In the genomic region with DNA sequence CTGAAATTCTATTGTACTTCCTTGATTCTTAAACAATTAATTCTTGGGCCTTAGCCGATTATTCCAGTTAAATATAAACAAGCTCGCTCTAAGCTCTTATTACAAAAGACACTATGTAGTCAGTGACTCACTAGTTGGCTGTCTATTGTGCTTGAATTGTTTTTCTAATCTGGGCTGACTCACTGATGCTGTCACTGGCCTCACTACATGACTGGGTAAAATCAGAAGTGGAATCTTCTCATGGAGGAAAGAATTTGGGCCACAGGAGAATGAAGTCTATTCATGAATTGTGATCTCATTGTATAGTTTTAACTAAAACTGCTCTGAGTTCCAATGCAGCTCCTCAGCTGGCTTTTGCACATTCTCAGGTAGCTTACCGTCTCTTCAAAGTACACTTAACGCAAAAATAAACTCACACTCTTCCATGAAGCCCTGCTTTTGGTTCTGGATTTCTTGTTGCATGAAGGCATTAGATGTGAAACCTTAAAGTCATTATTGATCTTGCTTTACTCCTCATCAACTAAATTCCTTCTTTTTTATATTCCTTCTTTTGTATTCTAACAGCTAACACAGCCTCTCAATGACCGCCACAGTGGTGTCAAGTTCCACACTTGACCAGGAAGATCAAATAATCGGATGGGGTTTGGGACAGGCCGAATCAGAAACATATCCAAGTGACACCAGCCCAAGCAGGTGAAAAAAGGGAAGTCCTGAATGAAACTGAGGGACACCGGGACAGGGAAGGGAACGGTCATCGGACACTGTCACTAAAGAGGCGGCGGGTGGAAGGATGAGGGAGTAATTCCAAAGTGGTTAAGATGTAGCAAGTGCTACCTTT, we compare ENCODE assay signal across 1 cellular context.
TF ChIP-seq lines count a peak whose summit lies in the region.

No MANE protein-coding gene starts in this region.

TF ChIP-seq in HEK293, 187 proteins besides CTCF, POLR2A, EP300 and RAD21 (continued from another document and continues in another):
- TF ChIP-seq, protein P1, sequence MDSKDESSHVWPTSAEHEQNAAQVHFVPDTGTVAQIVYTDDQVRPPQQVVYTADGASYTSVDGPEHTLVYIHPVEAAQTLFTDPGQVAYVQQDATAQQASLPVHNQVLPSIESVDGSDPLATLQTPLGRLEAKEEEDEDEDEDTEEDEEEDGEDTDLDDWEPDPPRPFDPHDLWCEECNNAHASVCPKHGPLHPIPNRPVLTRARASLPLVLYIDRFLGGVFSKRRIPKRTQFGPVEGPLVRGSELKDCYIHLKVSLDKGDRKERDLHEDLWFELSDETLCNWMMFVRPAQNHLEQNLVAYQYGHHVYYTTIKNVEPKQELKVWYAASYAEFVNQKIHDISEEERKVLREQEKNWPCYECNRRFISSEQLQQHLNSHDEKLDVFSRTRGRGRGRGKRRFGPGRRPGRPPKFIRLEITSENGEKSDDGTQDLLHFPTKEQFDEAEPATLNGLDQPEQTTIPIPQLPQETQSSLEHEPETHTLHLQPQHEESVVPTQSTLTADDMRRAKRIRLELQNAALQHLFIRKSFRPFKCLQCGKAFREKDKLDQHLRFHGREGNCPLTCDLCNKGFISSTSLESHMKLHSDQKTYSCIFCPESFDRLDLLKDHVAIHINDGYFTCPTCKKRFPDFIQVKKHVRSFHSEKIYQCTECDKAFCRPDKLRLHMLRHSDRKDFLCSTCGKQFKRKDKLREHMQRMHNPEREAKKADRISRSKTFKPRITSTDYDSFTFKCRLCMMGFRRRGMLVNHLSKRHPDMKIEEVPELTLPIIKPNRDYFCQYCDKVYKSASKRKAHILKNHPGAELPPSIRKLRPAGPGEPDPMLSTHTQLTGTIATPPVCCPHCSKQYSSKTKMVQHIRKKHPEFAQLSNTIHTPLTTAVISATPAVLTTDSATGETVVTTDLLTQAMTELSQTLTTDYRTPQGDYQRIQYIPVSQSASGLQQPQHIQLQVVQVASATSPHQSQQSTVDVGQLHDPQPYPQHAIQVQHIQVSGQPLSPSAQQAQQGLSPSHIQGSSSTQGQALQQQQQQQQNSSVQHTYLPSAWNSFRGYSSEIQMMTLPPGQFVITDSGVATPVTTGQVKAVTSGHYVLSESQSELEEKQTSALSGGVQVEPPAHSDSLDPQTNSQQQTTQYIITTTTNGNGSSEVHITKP (tag by site-specific recombination; IDR thresholded peaks at IDR 0.05): peak; percentile 94
- TF ChIP-seq ZNF221 (tag by site-specific recombination; IDR thresholded peaks at IDR 0.05; ENCODE audit: borderline replicate concordance) (no peak), ZNF777 (tag by site-specific recombination; IDR thresholded peaks at IDR 0.05; ENCODE audit: borderline replicate concordance) (no peak), EGR2 (tag by site-specific recombination; IDR thresholded peaks at IDR 0.05; ENCODE audit: low read depth) (no peak), SP2 (tag by site-specific recombination; IDR thresholded peaks at IDR 0.05) (no peak), ZIC2 (tag by site-specific recombination; IDR thresholded peaks at IDR 0.05) (no peak), ZNF138 (tag by site-specific recombination; IDR thresholded peaks at IDR 0.05; ENCODE audit: borderline replicate concordance) (no peak), ZFP41 (tag by site-specific recombination; IDR thresholded peaks at IDR 0.05; ENCODE audit: borderline replicate concordance) (no peak), WT1 (tag by site-specific recombination; IDR thresholded peaks at IDR 0.05) (peak; percentile 34; the same call in 1 of the 2 replicates), ZNF529 (tag by site-specific recombination; IDR thresholded peaks at IDR 0.05; ENCODE audit: insufficient replicate concordance) (no peak), MZF1 (tag by site-specific recombination; IDR thresholded peaks at IDR 0.05; ENCODE audit: borderline replicate concordance) (no peak), ZNF571 (tag by site-specific recombination; IDR thresholded peaks at IDR 0.05) (no peak), ZNF292 (tag by site-specific recombination; IDR thresholded peaks at IDR 0.05; ENCODE audit: borderline replicate concordance, low read depth) (no peak), ZNF416 (tag by site-specific recombination; IDR thresholded peaks at IDR 0.05) (no peak), ZFP69B (tag by site-specific recombination; IDR thresholded peaks at IDR 0.05) (peak; percentile 82; the same call in 1 of the 2 replicates), ZNF596 (tag by site-specific recombination; IDR thresholded peaks at IDR 0.05) (peak; percentile 95), ZNF175 (tag by site-specific recombination; IDR thresholded peaks at IDR 0.05) (no peak), ZNF274 (IDR thresholded peaks at IDR 0.05; ENCODE audit: low read length) (no peak), ZNF274 (tag by site-specific recombination; IDR thresholded peaks at IDR 0.05; ENCODE audit: borderline replicate concordance) (no peak), ZNF155 (tag by site-specific recombination; IDR thresholded peaks at IDR 0.05) (no peak), ZNF114 (tag by site-specific recombination; IDR thresholded peaks at IDR 0.05) (no peak), ZNF510 (tag by site-specific recombination; IDR thresholded peaks at IDR 0.05; ENCODE audit: insufficient replicate concordance) (no peak), ZBTB8A (tag by site-specific recombination; IDR thresholded peaks at IDR 0.05) (no peak), SCRT1 (tag by site-specific recombination; IDR thresholded peaks at IDR 0.05; ENCODE audit: borderline replicate concordance) (no peak; the same call in 1 of the 2 replicates), ZEB2 (tag by site-specific recombination; IDR thresholded peaks at IDR 0.05) (peak; percentile 99), BCL11A (tag by site-specific recombination; IDR thresholded peaks at IDR 0.05; ENCODE audit: low read depth) (peak; percentile 83; the same call in 1 of the 2 replicates)
- TF ChIP-seq, protein P2, sequence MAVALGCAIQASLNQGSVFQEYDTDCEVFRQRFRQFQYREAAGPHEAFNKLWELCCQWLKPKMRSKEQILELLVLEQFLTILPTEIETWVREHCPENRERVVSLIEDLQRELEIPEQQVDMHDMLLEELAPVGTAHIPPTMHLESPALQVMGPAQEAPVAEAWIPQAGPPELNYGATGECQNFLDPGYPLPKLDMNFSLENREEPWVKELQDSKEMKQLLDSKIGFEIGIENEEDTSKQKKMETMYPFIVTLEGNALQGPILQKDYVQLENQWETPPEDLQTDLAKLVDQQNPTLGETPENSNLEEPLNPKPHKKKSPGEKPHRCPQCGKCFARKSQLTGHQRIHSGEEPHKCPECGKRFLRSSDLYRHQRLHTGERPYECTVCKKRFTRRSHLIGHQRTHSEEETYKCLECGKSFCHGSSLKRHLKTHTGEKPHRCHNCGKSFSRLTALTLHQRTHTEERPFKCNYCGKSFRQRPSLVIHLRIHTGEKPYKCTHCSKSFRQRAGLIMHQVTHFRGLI (tag by site-specific recombination; IDR thresholded peaks at IDR 0.05): peak; percentile 68; the same call in 1 of the 2 replicates
- TF ChIP-seq, protein P3, sequence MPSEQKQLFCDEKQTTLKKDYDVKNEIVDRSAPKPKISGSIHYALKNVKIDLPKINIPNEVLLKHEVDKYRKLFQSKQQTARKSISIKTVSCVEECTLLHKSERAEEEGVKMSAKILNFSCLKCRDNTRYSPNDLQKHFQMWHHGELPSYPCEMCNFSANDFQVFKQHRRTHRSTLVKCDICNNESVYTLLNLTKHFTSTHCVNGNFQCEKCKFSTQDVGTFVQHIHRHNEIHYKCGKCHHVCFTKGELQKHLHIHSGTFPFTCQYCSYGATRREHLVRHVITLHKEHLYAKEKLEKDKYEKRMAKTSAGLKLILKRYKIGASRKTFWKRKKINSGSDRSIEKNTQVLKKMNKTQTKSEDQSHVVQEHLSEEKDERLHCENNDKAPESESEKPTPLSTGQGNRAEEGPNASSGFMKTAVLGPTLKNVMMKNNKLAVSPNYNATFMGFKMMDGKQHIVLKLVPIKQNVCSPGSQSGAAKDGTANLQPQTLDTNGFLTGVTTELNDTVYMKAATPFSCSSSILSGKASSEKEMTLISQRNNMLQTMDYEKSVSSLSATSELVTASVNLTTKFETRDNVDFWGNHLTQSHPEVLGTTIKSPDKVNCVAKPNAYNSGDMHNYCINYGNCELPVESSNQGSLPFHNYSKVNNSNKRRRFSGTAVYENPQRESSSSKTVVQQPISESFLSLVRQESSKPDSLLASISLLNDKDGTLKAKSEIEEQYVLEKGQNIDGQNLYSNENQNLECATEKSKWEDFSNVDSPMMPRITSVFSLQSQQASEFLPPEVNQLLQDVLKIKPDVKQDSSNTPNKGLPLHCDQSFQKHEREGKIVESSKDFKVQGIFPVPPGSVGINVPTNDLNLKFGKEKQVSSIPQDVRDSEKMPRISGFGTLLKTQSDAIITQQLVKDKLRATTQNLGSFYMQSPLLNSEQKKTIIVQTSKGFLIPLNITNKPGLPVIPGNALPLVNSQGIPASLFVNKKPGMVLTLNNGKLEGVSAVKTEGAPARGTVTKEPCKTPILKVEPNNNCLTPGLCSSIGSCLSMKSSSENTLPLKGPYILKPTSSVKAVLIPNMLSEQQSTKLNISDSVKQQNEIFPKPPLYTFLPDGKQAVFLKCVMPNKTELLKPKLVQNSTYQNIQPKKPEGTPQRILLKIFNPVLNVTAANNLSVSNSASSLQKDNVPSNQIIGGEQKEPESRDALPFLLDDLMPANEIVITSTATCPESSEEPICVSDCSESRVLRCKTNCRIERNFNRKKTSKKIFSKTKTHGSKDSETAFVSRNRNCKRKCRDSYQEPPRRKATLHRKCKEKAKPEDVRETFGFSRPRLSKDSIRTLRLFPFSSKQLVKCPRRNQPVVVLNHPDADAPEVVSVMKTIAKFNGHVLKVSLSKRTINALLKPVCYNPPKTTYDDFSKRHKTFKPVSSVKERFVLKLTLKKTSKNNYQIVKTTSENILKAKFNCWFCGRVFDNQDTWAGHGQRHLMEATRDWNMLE (tag by site-specific recombination; conservative IDR thresholded peaks at IDR 0.05; ENCODE audit: low read depth): peak; percentile 42; the same call in 1 of the 2 replicates
- TF ChIP-seq, protein P4, sequence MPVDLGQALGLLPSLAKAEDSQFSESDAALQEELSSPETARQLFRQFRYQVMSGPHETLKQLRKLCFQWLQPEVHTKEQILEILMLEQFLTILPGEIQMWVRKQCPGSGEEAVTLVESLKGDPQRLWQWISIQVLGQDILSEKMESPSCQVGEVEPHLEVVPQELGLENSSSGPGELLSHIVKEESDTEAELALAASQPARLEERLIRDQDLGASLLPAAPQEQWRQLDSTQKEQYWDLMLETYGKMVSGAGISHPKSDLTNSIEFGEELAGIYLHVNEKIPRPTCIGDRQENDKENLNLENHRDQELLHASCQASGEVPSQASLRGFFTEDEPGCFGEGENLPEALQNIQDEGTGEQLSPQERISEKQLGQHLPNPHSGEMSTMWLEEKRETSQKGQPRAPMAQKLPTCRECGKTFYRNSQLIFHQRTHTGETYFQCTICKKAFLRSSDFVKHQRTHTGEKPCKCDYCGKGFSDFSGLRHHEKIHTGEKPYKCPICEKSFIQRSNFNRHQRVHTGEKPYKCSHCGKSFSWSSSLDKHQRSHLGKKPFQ (tag by site-specific recombination; IDR thresholded peaks at IDR 0.05): no peak
- TF ChIP-seq, protein P5, sequence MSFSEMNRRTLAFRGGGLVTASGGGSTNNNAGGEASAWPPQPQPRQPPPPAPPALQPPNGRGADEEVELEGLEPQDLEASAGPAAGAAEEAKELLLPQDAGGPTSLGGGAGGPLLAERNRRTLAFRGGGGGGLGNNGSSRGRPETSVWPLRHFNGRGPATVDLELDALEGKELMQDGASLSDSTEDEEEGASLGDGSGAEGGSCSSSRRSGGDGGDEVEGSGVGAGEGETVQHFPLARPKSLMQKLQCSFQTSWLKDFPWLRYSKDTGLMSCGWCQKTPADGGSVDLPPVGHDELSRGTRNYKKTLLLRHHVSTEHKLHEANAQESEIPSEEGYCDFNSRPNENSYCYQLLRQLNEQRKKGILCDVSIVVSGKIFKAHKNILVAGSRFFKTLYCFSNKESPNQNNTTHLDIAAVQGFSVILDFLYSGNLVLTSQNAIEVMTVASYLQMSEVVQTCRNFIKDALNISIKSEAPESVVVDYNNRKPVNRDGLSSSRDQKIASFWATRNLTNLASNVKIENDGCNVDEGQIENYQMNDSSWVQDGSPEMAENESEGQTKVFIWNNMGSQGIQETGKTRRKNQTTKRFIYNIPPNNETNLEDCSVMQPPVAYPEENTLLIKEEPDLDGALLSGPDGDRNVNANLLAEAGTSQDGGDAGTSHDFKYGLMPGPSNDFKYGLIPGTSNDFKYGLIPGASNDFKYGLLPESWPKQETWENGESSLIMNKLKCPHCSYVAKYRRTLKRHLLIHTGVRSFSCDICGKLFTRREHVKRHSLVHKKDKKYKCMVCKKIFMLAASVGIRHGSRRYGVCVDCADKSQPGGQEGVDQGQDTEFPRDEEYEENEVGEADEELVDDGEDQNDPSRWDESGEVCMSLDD (tag by site-specific recombination; IDR thresholded peaks at IDR 0.05): no peak
- TF ChIP-seq, protein P6, sequence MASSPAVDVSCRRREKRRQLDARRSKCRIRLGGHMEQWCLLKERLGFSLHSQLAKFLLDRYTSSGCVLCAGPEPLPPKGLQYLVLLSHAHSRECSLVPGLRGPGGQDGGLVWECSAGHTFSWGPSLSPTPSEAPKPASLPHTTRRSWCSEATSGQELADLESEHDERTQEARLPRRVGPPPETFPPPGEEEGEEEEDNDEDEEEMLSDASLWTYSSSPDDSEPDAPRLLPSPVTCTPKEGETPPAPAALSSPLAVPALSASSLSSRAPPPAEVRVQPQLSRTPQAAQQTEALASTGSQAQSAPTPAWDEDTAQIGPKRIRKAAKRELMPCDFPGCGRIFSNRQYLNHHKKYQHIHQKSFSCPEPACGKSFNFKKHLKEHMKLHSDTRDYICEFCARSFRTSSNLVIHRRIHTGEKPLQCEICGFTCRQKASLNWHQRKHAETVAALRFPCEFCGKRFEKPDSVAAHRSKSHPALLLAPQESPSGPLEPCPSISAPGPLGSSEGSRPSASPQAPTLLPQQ (tag by site-specific recombination; IDR thresholded peaks at IDR 0.05): peak; percentile 83
- TF ChIP-seq, protein P7, sequence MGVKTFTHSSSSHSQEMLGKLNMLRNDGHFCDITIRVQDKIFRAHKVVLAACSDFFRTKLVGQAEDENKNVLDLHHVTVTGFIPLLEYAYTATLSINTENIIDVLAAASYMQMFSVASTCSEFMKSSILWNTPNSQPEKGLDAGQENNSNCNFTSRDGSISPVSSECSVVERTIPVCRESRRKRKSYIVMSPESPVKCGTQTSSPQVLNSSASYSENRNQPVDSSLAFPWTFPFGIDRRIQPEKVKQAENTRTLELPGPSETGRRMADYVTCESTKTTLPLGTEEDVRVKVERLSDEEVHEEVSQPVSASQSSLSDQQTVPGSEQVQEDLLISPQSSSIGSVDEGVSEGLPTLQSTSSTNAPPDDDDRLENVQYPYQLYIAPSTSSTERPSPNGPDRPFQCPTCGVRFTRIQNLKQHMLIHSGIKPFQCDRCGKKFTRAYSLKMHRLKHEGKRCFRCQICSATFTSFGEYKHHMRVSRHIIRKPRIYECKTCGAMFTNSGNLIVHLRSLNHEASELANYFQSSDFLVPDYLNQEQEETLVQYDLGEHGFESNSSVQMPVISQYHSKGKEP (tag by site-specific recombination; IDR thresholded peaks at IDR 0.05): peak; percentile 59
- TF ChIP-seq, protein P8, sequence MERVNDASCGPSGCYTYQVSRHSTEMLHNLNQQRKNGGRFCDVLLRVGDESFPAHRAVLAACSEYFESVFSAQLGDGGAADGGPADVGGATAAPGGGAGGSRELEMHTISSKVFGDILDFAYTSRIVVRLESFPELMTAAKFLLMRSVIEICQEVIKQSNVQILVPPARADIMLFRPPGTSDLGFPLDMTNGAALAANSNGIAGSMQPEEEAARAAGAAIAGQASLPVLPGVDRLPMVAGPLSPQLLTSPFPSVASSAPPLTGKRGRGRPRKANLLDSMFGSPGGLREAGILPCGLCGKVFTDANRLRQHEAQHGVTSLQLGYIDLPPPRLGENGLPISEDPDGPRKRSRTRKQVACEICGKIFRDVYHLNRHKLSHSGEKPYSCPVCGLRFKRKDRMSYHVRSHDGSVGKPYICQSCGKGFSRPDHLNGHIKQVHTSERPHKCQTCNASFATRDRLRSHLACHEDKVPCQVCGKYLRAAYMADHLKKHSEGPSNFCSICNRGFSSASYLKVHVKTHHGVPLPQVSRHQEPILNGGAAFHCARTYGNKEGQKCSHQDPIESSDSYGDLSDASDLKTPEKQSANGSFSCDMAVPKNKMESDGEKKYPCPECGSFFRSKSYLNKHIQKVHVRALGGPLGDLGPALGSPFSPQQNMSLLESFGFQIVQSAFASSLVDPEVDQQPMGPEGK (tag by site-specific recombination; IDR thresholded peaks at IDR 0.05): peak; percentile 37; the same call in 1 of the 2 replicates
